In genomic region chr11:64725601-64726139, GRCh38 we compare ENCODE assay signal across 30 cellular contexts. TPM values are rescaled to one million over a fixed set of nuclear protein-coding genes. Genes with fewer than 3 reads are reported as not detected.
DNase-seq lines count a peak whose midpoint lies in the region; ATAC-seq, FAIRE-seq and TF ChIP-seq lines count a peak whose summit lies in the region.
"Had no signal": no experiment of that assay in that cellular context is flagged by ENCODE, and none has a peak within 500 bp of the region (broad histone marks: within the 10 kb centered on the region; RNA-seq: fewer than 3 reads in every experiment).

No MANE protein-coding gene starts in this region.

- H2AFZ ChIP-seq in GM23338: 0 out of 2 replicates have a peak overlapping the region, but pooled peaks have one; percentile 49
- peak overlapping the region; percentile 53 for H2AFZ ChIP-seq in neuron (ENCODE audit: low read depth, low read length)
- H2AFZ ChIP-seq: PC-9 had no signal

- H3K27ac Mint-ChIP-seq in GM23338 (peak overlapping the region; percentile 48; the same call in 1 of the 2 replicates), endothelial cell (ENCODE audit: unreplicated experiment) (peak overlapping the region; percentile 84)
- no peak overlapping the region for H3K27ac Mint-ChIP-seq in activated naive CD4-positive, alpha-beta T cell treated with anti-CD3 and anti-CD28 coated beads, Interleukin-2, amount 10 ng/mL, durations not matched to agents 7 days and 5 days
- H3K27ac Mint-ChIP-seq: activated B cell treated with CpG ODN at 0.5 μM for 24 hours; activated CD8-positive, alpha-beta T cell treated with anti-CD3 and anti-CD28 coated beads, Interleukin-2, amount 10 ng/mL, durations not matched to agents 7 days and 5 days; activated naive CD4-positive, alpha-beta T cell treated with anti-CD3 and anti-CD28 coated beads for 36 hours; T-helper 1 cell treated with Interleukin-12 subunit alpha and Interleukin-12 subunit beta and Interleukin-4 antibody, amounts not matched to agents 30 μg/mL and 1 μg/mL, for 36 hours had no signal

- H3K27ac ChIP-seq in GM23338 (ENCODE audit: low read depth) (peak overlapping the region; percentile 59; the same call in 1 of the 2 replicates), small intestine (ENCODE audit: low read depth in 1 of 2, low read length in 1 of 2) (no peak overlapping the region)
- H3K27ac ChIP-seq: ascending aorta, esophagus muscularis mucosa, gastrocnemius medialis, HL-60, PC-9, vagina had no signal

- peaks cover 13% of the 10 kb centered on the region for H3F3A ChIP-seq in GM23338 (replicated peaks; ENCODE audit: low read depth)

- no peaks in the 10 kb centered on the region for H3K79me2 ChIP-seq in GM23338 (replicated peaks; ENCODE audit: insufficient read depth)

- peaks cover 16% of the 10 kb centered on the region for H3K27me3 ChIP-seq in GM23338 (ENCODE audit: insufficient read depth)
- H3K27me3 ChIP-seq in neuron (ENCODE audit: insufficient read depth, low read length): peaks cover 4% of the 10 kb centered on the region
- peaks cover 3 to 5% of the 10 kb centered on the region in 2 donors for H3K27me3 ChIP-seq in small intestine (ENCODE audit: control insufficient read depth in 2 of 2, insufficient read depth in 2 of 2, low read length in 2 of 2)
- H3K27me3 ChIP-seq: ascending aorta, vagina had no signal

- peaks cover 19% of the 10 kb centered on the region for H3K36me3 Mint-ChIP-seq in GM23338 (ENCODE audit: low read depth)
- peaks cover 5% of the 10 kb centered on the region for H3K36me3 Mint-ChIP-seq in endothelial cell (ENCODE audit: low read depth, unreplicated experiment)
- peaks cover 30% of the 10 kb centered on the region for H3K36me3 Mint-ChIP-seq in activated naive CD4-positive, alpha-beta T cell treated with anti-CD3 and anti-CD28 coated beads, Interleukin-2, amount 10 ng/mL, durations not matched to agents 7 days and 5 days

- no peaks in the 10 kb centered on the region; the same call in 2 of the 3 replicates for H3K9me3 Mint-ChIP-seq in GM23338
- no peaks in the 10 kb centered on the region for H3K9me3 Mint-ChIP-seq in endothelial cell (ENCODE audit: unreplicated experiment)
- H3K9me3 Mint-ChIP-seq in activated naive CD4-positive, alpha-beta T cell treated with anti-CD3 and anti-CD28 coated beads, Interleukin-2, amount 10 ng/mL, durations not matched to agents 7 days and 5 days: no peaks in the 10 kb centered on the region
- H3K9me3 Mint-ChIP-seq: activated B cell treated with CpG ODN at 0.5 μM for 24 hours; activated naive CD4-positive, alpha-beta T cell treated with anti-CD3 and anti-CD28 coated beads for 36 hours; activated T-cell treated with anti-CD3 and anti-CD28 coated beads, Interleukin-2, amount 50 U/mL, for 4 hours; IgD-negative memory B cell; naive thymus-derived CD4-positive, alpha-beta T cell; T-helper 1 cell treated with Interleukin-12 subunit alpha and Interleukin-12 subunit beta and Interleukin-4 antibody, amounts not matched to agents 30 μg/mL and 1 μg/mL, for 36 hours had no signal

- H3K4me2 ChIP-seq in GM23338: peak overlapping the region; percentile 71
- H3K4me2 ChIP-seq: PC-9 had no signal

- WGBS in small intestine, 3 donors: 40 to 51% (median 42%) methylated on average over 11 of the region's 11 CpGs

- no peak for FAIRE-seq in small intestine (lab: Jason Lieb, UNC)
- FAIRE-seq: A204.1 had no signal

- H3K4me1 ChIP-seq in GM23338 (ENCODE audit: insufficient read depth) (peaks cover 49% of the 10 kb centered on the region), neuron (ENCODE audit: insufficient read depth, low read length) (peaks cover 43% of the 10 kb centered on the region), small intestine (ENCODE audit: control insufficient read depth in 2 of 2, insufficient read depth in 1 of 2, low read depth in 1 of 2, low read length in 1 of 2) (no peaks in the 10 kb centered on the region)

- H3K4me1 Mint-ChIP-seq in GM23338 (peaks cover 60% of the 10 kb centered on the region), endothelial cell (ENCODE audit: unreplicated experiment) (peaks cover 43% of the 10 kb centered on the region)
- H3K4me1 Mint-ChIP-seq in activated naive CD4-positive, alpha-beta T cell treated with anti-CD3 and anti-CD28 coated beads, Interleukin-2, amount 10 ng/mL, durations not matched to agents 7 days and 5 days: peaks cover 21% of the 10 kb centered on the region

- peak overlapping the region; percentile 14; the same call in 1 of the 2 replicates for H3K4me3 ChIP-seq in GM23338
- H3K4me3 ChIP-seq in neuron (ENCODE audit: low read length): peak overlapping the region; percentile 18
- no peak overlapping the region for H3K4me3 ChIP-seq in small intestine (ENCODE audit: low read depth in 1 of 2, low read length in 2 of 2)
- H3K4me3 ChIP-seq: ascending aorta, esophagus muscularis mucosa, gastrocnemius medialis, MG63, PC-9, vagina had no signal

- H3K9me3 ChIP-seq in neuron (ENCODE audit: low read length) (no peaks in the 10 kb centered on the region), small intestine (ENCODE audit: control insufficient read depth, low read depth) (no peaks in the 10 kb centered on the region)
- H3K9me3 ChIP-seq: ascending aorta, esophagus muscularis mucosa, gastrocnemius medialis, MG63, vagina had no signal

- DNase-seq in NCI-H748 (lab: John Stamatoyannopoulos, UW; ENCODE audit: unreplicated experiment): peak; percentile 15
- no peak for DNase-seq in NCI-H748 treated with DMSO at 0.1 percent for 48 hours (lab: John Stamatoyannopoulos, UW)
- DNase-seq in GM23338 (ENCODE audit: low spot score): peak; percentile 52
- DNase-seq in endothelial cell (ENCODE audit: low spot score): no peak
- no peak for DNase-seq in small intestine
- no peak for DNase-seq in AML-193 (lab: John Stamatoyannopoulos, UW)
- no peak for DNase-seq in activated naive CD4-positive, alpha-beta T cell treated with anti-CD3 and anti-CD28 coated beads, Interleukin-2, amount 10 ng/mL, durations not matched to agents 7 days and 5 days
- DNase-seq: activated B cell treated with CpG ODN at 0.5 μM for 24 hours; activated CD8-positive, alpha-beta T cell treated with anti-CD3 and anti-CD28 coated beads, Interleukin-2, amount 10 ng/mL, durations not matched to agents 7 days and 5 days; activated naive CD4-positive, alpha-beta T cell treated with anti-CD3 and anti-CD28 coated beads for 36 hours; activated T-cell treated with anti-CD3 and anti-CD28 coated beads, Interleukin-2, amount 50 U/mL, for 4 hours; cerebellar nuclear complex; effector CD4-positive, alpha-beta T cell; gastrocnemius medialis; MG63; naive thymus-derived CD4-positive, alpha-beta T cell; NCI-H1436 treated with DMSO at 0.1 percent for 48 hours; NCI-H2171 treated with DMSO at 0.1 percent for 48 hours; NCI-H82; PC-9; stimulated activated CD4-positive, alpha-beta T cell treated with anti-CD3 and anti-CD28 coated beads, Interleukin-12 subunit alpha, Interleukin-12 subunit beta, amount 100 ng/mL, for 4 hours had no signal

- no peak for TF ChIP-seq CTCF in GM23338 (conservative IDR thresholded peaks at IDR 0.05; ENCODE audit: low read depth in 2 of 2)
- no peak for TF ChIP-seq CTCF in endothelial cell (IDR thresholded peaks at IDR 0.05; ENCODE audit: unreplicated experiment)

- CTCF ChIA-PET in activated naive CD4-positive, alpha-beta T cell treated with anti-CD3 and anti-CD28 coated beads, Interleukin-2, amount 10 ng/mL, durations not matched to agents 7 days and 5 days (lab: Charles Lee): interaction anchor here (0.9 to 1.7 kb wide), 2 partner anchors 16 to 37 kb away, joined by 3 to 4 read pairs; no protein-coding TSS in a partner anchor

- H3K9me2 ChIP-seq in GM23338 (ENCODE audit: insufficient read depth): no peaks in the 10 kb centered on the region

- H3K36me3 ChIP-seq in GM23338 (ENCODE audit: insufficient read depth) (no peaks in the 10 kb centered on the region), neuron (ENCODE audit: insufficient read depth, low read length) (no peaks in the 10 kb centered on the region), small intestine (ENCODE audit: control insufficient read depth in 2 of 2, insufficient read depth in 2 of 2, low read length in 2 of 2) (no peaks in the 10 kb centered on the region)
- H3K36me3 ChIP-seq: gastrocnemius medialis, MG63, vagina had no signal

- H4K20me1 ChIP-seq in GM23338 (replicated peaks; ENCODE audit: insufficient read depth): no peaks in the 10 kb centered on the region

- ATAC-seq in GM23338: no peak
- ATAC-seq: activated CD8-positive, alpha-beta T cell treated with anti-CD3 and anti-CD28 coated beads, Interleukin-2, amount 10 ng/mL, durations not matched to agents 7 days and 5 days; activated T-cell treated with anti-CD3 and anti-CD28 coated beads, Interleukin-2, amount 50 U/mL, for 4 hours; gastrocnemius medialis; naive thymus-derived CD4-positive, alpha-beta T cell had no signal

- peak overlapping the region; percentile 10; the same call in 1 of the 3 replicates for H3K4me3 Mint-ChIP-seq in GM23338
- peak overlapping the region; percentile 69 for H3K4me3 Mint-ChIP-seq in endothelial cell (ENCODE audit: unreplicated experiment)
- H3K4me3 Mint-ChIP-seq in activated naive CD4-positive, alpha-beta T cell treated with anti-CD3 and anti-CD28 coated beads, Interleukin-2, amount 10 ng/mL, durations not matched to agents 7 days and 5 days: no peak overlapping the region
- H3K4me3 Mint-ChIP-seq: activated B cell treated with CpG ODN at 0.5 μM for 24 hours; activated CD8-positive, alpha-beta T cell treated with anti-CD3 and anti-CD28 coated beads, Interleukin-2, amount 10 ng/mL, durations not matched to agents 7 days and 5 days; activated naive CD4-positive, alpha-beta T cell treated with anti-CD3 and anti-CD28 coated beads for 36 hours; activated T-cell treated with anti-CD3 and anti-CD28 coated beads, Interleukin-2, amount 50 U/mL, for 4 hours; T-helper 1 cell treated with Interleukin-12 subunit alpha and Interleukin-12 subunit beta and Interleukin-4 antibody, amounts not matched to agents 30 μg/mL and 1 μg/mL, for 36 hours had no signal

- H3K27me3 Mint-ChIP-seq in GM23338 (ENCODE audit: insufficient read depth, low read depth, poor library complexity): peaks cover 49% of the 10 kb centered on the region
- peaks cover 23% of the 10 kb centered on the region for H3K27me3 Mint-ChIP-seq in endothelial cell (ENCODE audit: unreplicated experiment)
- peaks cover 26% of the 10 kb centered on the region for H3K27me3 Mint-ChIP-seq in activated naive CD4-positive, alpha-beta T cell treated with anti-CD3 and anti-CD28 coated beads, Interleukin-2, amount 10 ng/mL, durations not matched to agents 7 days and 5 days

RNA-seq across cellular contexts. Expression of gene NRXN2, which starts 2.7 kb away (rescaled TPM):
- 17.0 and 22.1 TPM in 2 replicates for total RNA-seq in GM23338 (2014; rRNA removed; shearing (Covaris generic))
- 3.4 and 5.7 TPM in 2 replicates for polyA plus RNA-seq in GM23338 (2016; fragmentation: Nextera tagmentation; extraction: Ambion mirVana)
- 11.5 TPM for total RNA-seq in endothelial cell (ENCODE audit: unreplicated experiment)
- polyA plus RNA-seq in small intestine: 1 to 10 TPM in 2 of 3 donors, under 1 TPM in 1; 0.45 to 4.4 (median 1.1) TPM
- total RNA-seq: PC-9 had no signal
- polyA plus RNA-seq: IgD-negative memory B cell; naive thymus-derived CD4-positive, alpha-beta T cell had no signal

RNA-seq across cellular contexts. Expression of gene RASGRP2, which starts 18.3 kb away (rescaled TPM):
- total RNA-seq in GM23338 (2014; rRNA removed; shearing (Covaris generic)): 30.1 and 34.4 TPM in 2 replicates
- polyA plus RNA-seq in GM23338 (2016; fragmentation: Nextera tagmentation; extraction: Ambion mirVana): 50.4 and 60.5 TPM in 2 replicates
- 139 TPM for total RNA-seq in endothelial cell (ENCODE audit: unreplicated experiment)
- 10 to 100 TPM in 1 of 3 donors, 1 to 10 TPM in 2; 2.9 to 14.6 (median 4.6) TPM for polyA plus RNA-seq in small intestine
- total RNA-seq: SK-MEL-5 had no signal

RNA-seq across cellular contexts. Expression of gene PYGM, which starts 34.1 kb away (rescaled TPM):
- total RNA-seq in GM23338 (2014; rRNA removed; shearing (Covaris generic)): 3.9 and 4.4 TPM in 2 replicates
- polyA plus RNA-seq in GM23338 (2016; fragmentation: Nextera tagmentation; extraction: Ambion mirVana): 1.5 and 2.8 TPM in 2 replicates
- 0.26 TPM for total RNA-seq in endothelial cell (ENCODE audit: unreplicated experiment)
- 1 to 10 TPM in 2 of 3 donors, under 1 TPM in 1; 0.54 to 1.5 (median 1.1) TPM for polyA plus RNA-seq in small intestine

RNA-seq across cellular contexts. Expression of gene SF1, which starts 52.7 kb away (rescaled TPM):
- 235 and 252 TPM in 2 replicates for total RNA-seq in GM23338 (2014; rRNA removed; shearing (Covaris generic))
- polyA plus RNA-seq in GM23338 (2016; fragmentation: Nextera tagmentation; extraction: Ambion mirVana): 76.9 and 82.9 TPM in 2 replicates
- 322 TPM for total RNA-seq in endothelial cell (ENCODE audit: unreplicated experiment)
- 10 to 100 TPM; 69.8 to 90.3 (median 76.7) TPM for polyA plus RNA-seq in small intestine

Comparison
In these comparisons a context has a peak if more than half of its experiments do, and no peak if none do; other contexts are left out.
1. DNase-seq: peak in NCI-H748 (single experiment) and GM23338 (single experiment); none in NCI-H748 treated with DMSO at 0.1 percent for 48 hours (single experiment), endothelial cell (single experiment), small intestine (single experiment), AML-193 (0 of 2) and activated naive CD4-positive, alpha-beta T cell treated with anti-CD3 and anti-CD28 coated beads, Interleukin-2, amount 10 ng/mL, durations not matched to agents 7 days and 5 days (single experiment).
2. H3K4me3 ChIP-seq: peak in GM23338 (single experiment) and neuron (single experiment); none in small intestine (0 of 2).